In the genomic region with DNA sequence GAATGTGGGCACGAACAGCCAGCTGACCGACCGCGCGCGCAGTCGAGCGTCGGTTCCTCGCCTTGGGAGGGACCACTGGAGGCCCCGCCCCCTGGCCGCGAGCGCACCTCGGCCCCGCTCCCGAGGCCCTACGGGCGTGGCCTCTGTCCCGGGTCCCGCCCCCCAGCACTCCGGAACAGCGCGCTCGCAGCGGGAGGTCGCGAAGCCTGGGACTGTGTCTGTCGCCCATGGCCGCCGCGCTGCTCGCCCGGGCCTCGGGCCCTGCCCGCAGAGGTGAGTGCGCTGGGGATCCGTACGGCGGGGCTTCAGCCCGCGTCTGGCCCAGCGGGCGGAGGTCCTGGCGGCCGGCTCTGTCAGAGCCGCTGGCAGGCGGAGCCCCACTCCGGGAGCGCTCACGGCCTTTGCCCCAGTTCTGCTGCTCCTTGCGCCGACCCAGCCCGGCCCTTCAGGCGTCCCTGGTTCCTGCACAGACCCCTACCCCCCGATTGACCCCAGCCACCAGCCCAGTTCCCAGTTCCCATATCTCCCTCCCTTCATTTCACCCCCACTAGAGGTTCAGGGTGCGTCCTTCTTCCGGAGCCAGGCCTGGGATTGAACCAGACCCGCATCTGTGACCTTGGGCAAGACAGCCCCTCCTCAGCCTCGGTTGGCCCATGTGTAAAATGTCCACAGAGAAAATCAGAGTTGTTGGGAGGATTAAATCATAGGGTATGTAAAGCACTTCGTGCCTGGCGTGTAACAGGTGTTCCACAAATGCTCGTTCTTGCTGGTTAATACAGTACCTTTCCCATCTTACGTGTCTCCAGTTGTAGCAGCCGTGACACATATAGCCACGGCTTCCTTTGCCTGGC, we compare ENCODE assay signal across 1 cellular context.
TF ChIP-seq lines count a peak whose summit lies in the region.

A gene with protein sequence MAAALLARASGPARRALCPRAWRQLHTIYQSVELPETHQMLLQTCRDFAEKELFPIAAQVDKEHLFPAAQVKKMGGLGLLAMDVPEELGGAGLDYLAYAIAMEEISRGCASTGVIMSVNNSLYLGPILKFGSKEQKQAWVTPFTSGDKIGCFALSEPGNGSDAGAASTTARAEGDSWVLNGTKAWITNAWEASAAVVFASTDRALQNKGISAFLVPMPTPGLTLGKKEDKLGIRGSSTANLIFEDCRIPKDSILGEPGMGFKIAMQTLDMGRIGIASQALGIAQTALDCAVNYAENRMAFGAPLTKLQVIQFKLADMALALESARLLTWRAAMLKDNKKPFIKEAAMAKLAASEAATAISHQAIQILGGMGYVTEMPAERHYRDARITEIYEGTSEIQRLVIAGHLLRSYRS (plus strand): TSS at position 168 of the 851 bp plus-strand sequence. CDS start 60 bp downstream, at position 228.

TF ChIP-seq in K562, 482 proteins besides CTCF, POLR2A, EP300 and RAD21 (continued from another document and continues in another):
- no peak for TF ChIP-seq ZNF668 (CRISPR knock-in tag; IDR thresholded peaks at IDR 0.05)
- TF ChIP-seq ZNF3 (CRISPR knock-in tag; IDR thresholded peaks at IDR 0.05), result no peak
- no peak; the same call in 1 of the 2 replicates for TF ChIP-seq XRCC5 (IDR thresholded peaks at IDR 0.05; ENCODE audit: low read depth, low read length)
- TF ChIP-seq RBBP5 (IDR thresholded peaks at IDR 0.05; ENCODE audit: borderline replicate concordance, insufficient read depth, low read length, poor library complexity, severe bottlenecking), result peak; percentile 77
- TF ChIP-seq, protein P1, sequence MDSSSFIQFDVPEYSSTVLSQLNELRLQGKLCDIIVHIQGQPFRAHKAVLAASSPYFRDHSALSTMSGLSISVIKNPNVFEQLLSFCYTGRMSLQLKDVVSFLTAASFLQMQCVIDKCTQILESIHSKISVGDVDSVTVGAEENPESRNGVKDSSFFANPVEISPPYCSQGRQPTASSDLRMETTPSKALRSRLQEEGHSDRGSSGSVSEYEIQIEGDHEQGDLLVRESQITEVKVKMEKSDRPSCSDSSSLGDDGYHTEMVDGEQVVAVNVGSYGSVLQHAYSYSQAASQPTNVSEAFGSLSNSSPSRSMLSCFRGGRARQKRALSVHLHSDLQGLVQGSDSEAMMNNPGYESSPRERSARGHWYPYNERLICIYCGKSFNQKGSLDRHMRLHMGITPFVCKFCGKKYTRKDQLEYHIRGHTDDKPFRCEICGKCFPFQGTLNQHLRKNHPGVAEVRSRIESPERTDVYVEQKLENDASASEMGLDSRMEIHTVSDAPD (CRISPR knock-in tag; IDR thresholded peaks at IDR 0.05), result no peak
- no peak for TF ChIP-seq NFYB (IDR thresholded peaks at IDR 0.05; ENCODE audit: extremely low read depth, insufficient read length)
- peak; percentile 79 for TF ChIP-seq TAF1 (IDR thresholded peaks at IDR 0.05; ENCODE audit: control insufficient read depth, extremely low read depth, insufficient read depth, low read length, severe bottlenecking)
- TF ChIP-seq, protein P2, sequence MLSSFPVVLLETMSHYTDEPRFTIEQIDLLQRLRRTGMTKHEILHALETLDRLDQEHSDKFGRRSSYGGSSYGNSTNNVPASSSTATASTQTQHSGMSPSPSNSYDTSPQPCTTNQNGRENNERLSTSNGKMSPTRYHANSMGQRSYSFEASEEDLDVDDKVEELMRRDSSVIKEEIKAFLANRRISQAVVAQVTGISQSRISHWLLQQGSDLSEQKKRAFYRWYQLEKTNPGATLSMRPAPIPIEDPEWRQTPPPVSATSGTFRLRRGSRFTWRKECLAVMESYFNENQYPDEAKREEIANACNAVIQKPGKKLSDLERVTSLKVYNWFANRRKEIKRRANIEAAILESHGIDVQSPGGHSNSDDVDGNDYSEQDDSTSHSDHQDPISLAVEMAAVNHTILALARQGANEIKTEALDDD (IDR thresholded peaks at IDR 0.05), result no peak
- TF ChIP-seq HNRNPH1 (optimal IDR thresholded peaks at IDR 0.05; ENCODE audit: low read depth, low read length), result no peak
- TF ChIP-seq PHF8 (IDR thresholded peaks at IDR 0.05; ENCODE audit: borderline replicate concordance, low read length), result peak; percentile 85; the same call in 1 of the 2 replicates
- TF ChIP-seq KLF16 (IDR thresholded peaks at IDR 0.05), result no peak
- TF ChIP-seq, protein P3, sequence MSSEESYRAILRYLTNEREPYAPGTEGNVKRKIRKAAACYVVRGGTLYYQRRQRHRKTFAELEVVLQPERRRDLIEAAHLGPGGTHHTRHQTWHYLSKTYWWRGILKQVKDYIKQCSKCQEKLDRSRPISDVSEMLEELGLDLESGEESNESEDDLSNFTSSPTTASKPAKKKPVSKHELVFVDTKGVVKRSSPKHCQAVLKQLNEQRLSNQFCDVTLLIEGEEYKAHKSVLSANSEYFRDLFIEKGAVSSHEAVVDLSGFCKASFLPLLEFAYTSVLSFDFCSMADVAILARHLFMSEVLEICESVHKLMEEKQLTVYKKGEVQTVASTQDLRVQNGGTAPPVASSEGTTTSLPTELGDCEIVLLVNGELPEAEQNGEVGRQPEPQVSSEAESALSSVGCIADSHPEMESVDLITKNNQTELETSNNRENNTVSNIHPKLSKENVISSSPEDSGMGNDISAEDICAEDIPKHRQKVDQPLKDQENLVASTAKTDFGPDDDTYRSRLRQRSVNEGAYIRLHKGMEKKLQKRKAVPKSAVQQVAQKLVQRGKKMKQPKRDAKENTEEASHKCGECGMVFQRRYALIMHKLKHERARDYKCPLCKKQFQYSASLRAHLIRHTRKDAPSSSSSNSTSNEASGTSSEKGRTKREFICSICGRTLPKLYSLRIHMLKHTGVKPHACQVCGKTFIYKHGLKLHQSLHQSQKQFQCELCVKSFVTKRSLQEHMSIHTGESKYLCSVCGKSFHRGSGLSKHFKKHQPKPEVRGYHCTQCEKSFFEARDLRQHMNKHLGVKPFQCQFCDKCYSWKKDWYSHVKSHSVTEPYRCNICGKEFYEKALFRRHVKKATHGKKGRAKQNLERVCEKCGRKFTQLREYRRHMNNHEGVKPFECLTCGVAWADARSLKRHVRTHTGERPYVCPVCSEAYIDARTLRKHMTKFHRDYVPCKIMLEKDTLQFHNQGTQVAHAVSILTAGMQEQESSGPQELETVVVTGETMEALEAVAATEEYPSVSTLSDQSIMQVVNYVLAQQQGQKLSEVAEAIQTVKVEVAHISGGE (CRISPR knock-in tag; IDR thresholded peaks at IDR 0.05), result no peak
- no peak for TF ChIP-seq SP2 (IDR thresholded peaks at IDR 0.05; ENCODE audit: extremely low read depth, low read depth, low read length, poor library complexity, severe bottlenecking)
- no peak for TF ChIP-seq ZNF436 (CRISPR knock-in tag; IDR thresholded peaks at IDR 0.05)
- no peak for TF ChIP-seq STAT5B (CRISPR knock-in tag; IDR thresholded peaks at IDR 0.05)
- no peak; the same call in 1 of the 2 replicates for TF ChIP-seq CBX1 (IDR thresholded peaks at IDR 0.05; ENCODE audit: low read depth)
- no peak for TF ChIP-seq ZBTB8A (IDR thresholded peaks at IDR 0.05; ENCODE audit: partially characterized antibody)
- no peak for TF ChIP-seq NFATC3 (IDR thresholded peaks at IDR 0.05)
- TF ChIP-seq ZNF384 (IDR thresholded peaks at IDR 0.05; ENCODE audit: low read depth, low read length), result no peak
- TF ChIP-seq, protein P4, sequence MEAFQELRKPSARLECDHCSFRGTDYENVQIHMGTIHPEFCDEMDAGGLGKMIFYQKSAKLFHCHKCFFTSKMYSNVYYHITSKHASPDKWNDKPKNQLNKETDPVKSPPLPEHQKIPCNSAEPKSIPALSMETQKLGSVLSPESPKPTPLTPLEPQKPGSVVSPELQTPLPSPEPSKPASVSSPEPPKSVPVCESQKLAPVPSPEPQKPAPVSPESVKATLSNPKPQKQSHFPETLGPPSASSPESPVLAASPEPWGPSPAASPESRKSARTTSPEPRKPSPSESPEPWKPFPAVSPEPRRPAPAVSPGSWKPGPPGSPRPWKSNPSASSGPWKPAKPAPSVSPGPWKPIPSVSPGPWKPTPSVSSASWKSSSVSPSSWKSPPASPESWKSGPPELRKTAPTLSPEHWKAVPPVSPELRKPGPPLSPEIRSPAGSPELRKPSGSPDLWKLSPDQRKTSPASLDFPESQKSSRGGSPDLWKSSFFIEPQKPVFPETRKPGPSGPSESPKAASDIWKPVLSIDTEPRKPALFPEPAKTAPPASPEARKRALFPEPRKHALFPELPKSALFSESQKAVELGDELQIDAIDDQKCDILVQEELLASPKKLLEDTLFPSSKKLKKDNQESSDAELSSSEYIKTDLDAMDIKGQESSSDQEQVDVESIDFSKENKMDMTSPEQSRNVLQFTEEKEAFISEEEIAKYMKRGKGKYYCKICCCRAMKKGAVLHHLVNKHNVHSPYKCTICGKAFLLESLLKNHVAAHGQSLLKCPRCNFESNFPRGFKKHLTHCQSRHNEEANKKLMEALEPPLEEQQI (IDR thresholded peaks at IDR 0.05), result no peak
- TF ChIP-seq WHSC1 (IDR thresholded peaks at IDR 0.05; ENCODE audit: low read length), result no peak
- no peak for TF ChIP-seq U2AF2 (optimal IDR thresholded peaks at IDR 0.05; ENCODE audit: low read depth, low read length)
- TF ChIP-seq ZNF57 (CRISPR knock-in tag; IDR thresholded peaks at IDR 0.05), result no peak
- TF ChIP-seq HSF4 (CRISPR knock-in tag; IDR thresholded peaks at IDR 0.05; ENCODE audit: borderline replicate concordance), result no peak
- TF ChIP-seq, protein P5, sequence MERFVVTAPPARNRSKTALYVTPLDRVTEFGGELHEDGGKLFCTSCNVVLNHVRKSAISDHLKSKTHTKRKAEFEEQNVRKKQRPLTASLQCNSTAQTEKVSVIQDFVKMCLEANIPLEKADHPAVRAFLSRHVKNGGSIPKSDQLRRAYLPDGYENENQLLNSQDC (CRISPR knock-in tag; IDR thresholded peaks at IDR 0.05), result no peak
- TF ChIP-seq, protein P6, sequence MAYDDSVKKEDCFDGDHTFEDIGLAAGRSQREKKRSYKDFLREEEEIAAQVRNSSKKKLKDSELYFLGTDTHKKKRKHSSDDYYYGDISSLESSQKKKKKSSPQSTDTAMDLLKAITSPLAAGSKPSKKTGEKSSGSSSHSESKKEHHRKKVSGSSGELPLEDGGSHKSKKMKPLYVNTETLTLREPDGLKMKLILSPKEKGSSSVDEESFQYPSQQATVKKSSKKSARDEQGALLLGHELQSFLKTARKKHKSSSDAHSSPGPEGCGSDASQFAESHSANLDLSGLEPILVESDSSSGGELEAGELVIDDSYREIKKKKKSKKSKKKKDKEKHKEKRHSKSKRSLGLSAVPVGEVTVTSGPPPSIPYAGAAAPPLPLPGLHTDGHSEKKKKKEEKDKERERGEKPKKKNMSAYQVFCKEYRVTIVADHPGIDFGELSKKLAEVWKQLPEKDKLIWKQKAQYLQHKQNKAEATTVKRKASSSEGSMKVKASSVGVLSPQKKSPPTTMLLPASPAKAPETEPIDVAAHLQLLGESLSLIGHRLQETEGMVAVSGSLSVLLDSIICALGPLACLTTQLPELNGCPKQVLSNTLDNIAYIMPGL (CRISPR knock-in tag; IDR thresholded peaks at IDR 0.05), result no peak
- TF ChIP-seq, protein P7, sequence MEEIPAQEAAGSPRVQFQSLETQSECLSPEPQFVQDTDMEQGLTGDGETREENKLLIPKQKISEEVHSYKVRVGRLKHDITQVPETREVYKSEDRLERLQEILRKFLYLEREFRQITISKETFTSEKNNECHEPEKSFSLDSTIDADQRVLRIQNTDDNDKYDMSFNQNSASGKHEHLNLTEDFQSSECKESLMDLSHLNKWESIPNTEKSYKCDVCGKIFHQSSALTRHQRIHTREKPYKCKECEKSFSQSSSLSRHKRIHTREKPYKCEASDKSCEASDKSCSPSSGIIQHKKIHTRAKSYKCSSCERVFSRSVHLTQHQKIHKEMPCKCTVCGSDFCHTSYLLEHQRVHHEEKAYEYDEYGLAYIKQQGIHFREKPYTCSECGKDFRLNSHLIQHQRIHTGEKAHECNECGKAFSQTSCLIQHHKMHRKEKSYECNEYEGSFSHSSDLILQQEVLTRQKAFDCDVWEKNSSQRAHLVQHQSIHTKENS (CRISPR knock-in tag; IDR thresholded peaks at IDR 0.05), result no peak
- no peak; the same call in 1 of the 2 replicates for TF ChIP-seq ZNF263 (CRISPR knock-in tag; IDR thresholded peaks at IDR 0.05; ENCODE audit: borderline replicate concordance)
- TF ChIP-seq NR4A1 (CRISPR knock-in tag; IDR thresholded peaks at IDR 0.05), result no peak; the same call in 1 of the 2 replicates
- TF ChIP-seq NR4A1 (tag; IDR thresholded peaks at IDR 0.05), result no peak
- no peak for TF ChIP-seq BCOR (IDR thresholded peaks at IDR 0.05)
- TF ChIP-seq OTX1 (CRISPR knock-in tag; IDR thresholded peaks at IDR 0.05), result no peak
- no peak for TF ChIP-seq PTTG1 (tag; IDR thresholded peaks at IDR 0.05; ENCODE audit: low read depth)
- TF ChIP-seq KDM1A (IDR thresholded peaks at IDR 0.05), result no peak
- TF ChIP-seq HIVEP1 (CRISPR knock-in tag; IDR thresholded peaks at IDR 0.05), result no peak
- TF ChIP-seq NCOA4 (IDR thresholded peaks at IDR 0.05; ENCODE audit: partially characterized antibody), result no peak
- no peak for TF ChIP-seq PHB2 (IDR thresholded peaks at IDR 0.05; ENCODE audit: low read depth)
- TF ChIP-seq SIN3B (IDR thresholded peaks at IDR 0.05; ENCODE audit: low read depth), result no peak
- TF ChIP-seq ATF7 (IDR thresholded peaks at IDR 0.05), result peak; percentile 61; the same call in 1 of the 2 replicates
- no peak for TF ChIP-seq ZNF174 (CRISPR knock-in tag; IDR thresholded peaks at IDR 0.05)
- TF ChIP-seq HNRNPLL (IDR thresholded peaks at IDR 0.05; ENCODE audit: low read depth, low read length, poor library complexity, severe bottlenecking), result peak; percentile 25
- no peak for TF ChIP-seq HDAC6 (IDR thresholded peaks at IDR 0.05; ENCODE audit: low read depth, low read length)
- TF ChIP-seq, protein P8, sequence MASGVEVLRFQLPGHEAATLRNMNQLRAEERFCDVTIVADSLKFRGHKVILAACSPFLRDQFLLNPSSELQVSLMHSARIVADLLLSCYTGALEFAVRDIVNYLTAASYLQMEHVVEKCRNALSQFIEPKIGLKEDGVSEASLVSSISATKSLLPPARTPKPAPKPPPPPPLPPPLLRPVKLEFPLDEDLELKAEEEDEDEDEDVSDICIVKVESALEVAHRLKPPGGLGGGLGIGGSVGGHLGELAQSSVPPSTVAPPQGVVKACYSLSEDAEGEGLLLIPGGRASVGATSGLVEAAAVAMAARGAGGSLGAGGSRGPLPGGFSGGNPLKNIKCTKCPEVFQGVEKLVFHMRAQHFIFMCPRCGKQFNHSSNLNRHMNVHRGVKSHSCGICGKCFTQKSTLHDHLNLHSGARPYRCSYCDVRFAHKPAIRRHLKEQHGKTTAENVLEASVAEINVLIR (CRISPR knock-in tag; IDR thresholded peaks at IDR 0.05), result no peak
- no peak for TF ChIP-seq TRIM24 (IDR thresholded peaks at IDR 0.05)
- TF ChIP-seq PTRF (tag; IDR thresholded peaks at IDR 0.05), result no peak
- TF ChIP-seq, protein P9, sequence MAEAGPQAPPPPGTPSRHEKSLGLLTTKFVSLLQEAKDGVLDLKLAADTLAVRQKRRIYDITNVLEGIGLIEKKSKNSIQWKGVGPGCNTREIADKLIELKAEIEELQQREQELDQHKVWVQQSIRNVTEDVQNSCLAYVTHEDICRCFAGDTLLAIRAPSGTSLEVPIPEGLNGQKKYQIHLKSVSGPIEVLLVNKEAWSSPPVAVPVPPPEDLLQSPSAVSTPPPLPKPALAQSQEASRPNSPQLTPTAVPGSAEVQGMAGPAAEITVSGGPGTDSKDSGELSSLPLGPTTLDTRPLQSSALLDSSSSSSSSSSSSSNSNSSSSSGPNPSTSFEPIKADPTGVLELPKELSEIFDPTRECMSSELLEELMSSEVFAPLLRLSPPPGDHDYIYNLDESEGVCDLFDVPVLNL (CRISPR knock-in tag; IDR thresholded peaks at IDR 0.05; ENCODE audit: low read depth), result no peak
- no peak for TF ChIP-seq PRMT5 (CRISPR knock-in tag; IDR thresholded peaks at IDR 0.05)
- TF ChIP-seq STAT5A (IDR thresholded peaks at IDR 0.05; ENCODE audit: borderline replicate concordance, low read length), result no peak
